10 cellular contexts compared by ENCODE assay signal in genomic region chr11:61974766-61975631, GRCh38. TPM values are rescaled to one million over a fixed set of nuclear protein-coding genes. Genes with fewer than 3 reads are reported as not detected.
DNase-seq lines count a peak whose midpoint lies in the region; ATAC-seq lines count a peak whose summit lies in the region.
"Had no signal": no experiment of that assay in that cellular context is flagged by ENCODE, and none has a peak within 500 bp of the region (broad histone marks: within the 10 kb centered on the region; RNA-seq: fewer than 3 reads in every experiment).

No MANE protein-coding gene starts in this region.

- no peaks in the 10 kb centered on the region for H3K9me3 Mint-ChIP-seq in T-helper 2 cell treated with Interferon-gamma antibody and Interleukin-4, amounts not matched to agents 5 μg/mL and 100 μg/mL, for 36 hours
- H3K9me3 Mint-ChIP-seq in activated naive CD8-positive, alpha-beta T cell treated with anti-CD3 and anti-CD28 coated beads for 36 hours, result no peaks in the 10 kb centered on the region

- ATAC-seq in HG02938 (IDR thresholded peaks at IDR 0.05; ENCODE audit: unreplicated experiment), result no peak

- no peak overlapping the region for H3K4me3 Mint-ChIP-seq in T-helper 2 cell treated with Interferon-gamma antibody and Interleukin-4, amounts not matched to agents 5 μg/mL and 100 μg/mL, for 36 hours
- H3K4me3 Mint-ChIP-seq in activated naive CD8-positive, alpha-beta T cell treated with anti-CD3 and anti-CD28 coated beads for 36 hours, result no peak overlapping the region

- H3K27ac ChIP-seq in substantia nigra (ENCODE audit: low read depth, low read length, poor library complexity, severe bottlenecking), result peak overlapping the region; percentile 5

- H3K27ac Mint-ChIP-seq in T-helper 2 cell treated with Interferon-gamma antibody and Interleukin-4, amounts not matched to agents 5 μg/mL and 100 μg/mL, for 36 hours, result peak overlapping the region; percentile 28
- H3K27ac Mint-ChIP-seq in activated naive CD8-positive, alpha-beta T cell treated with anti-CD3 and anti-CD28 coated beads for 36 hours, result peak overlapping the region; percentile 19

- H3K36me3 Mint-ChIP-seq in T-helper 2 cell treated with Interferon-gamma antibody and Interleukin-4, amounts not matched to agents 5 μg/mL and 100 μg/mL, for 36 hours (ENCODE audit: low read depth), result no peaks in the 10 kb centered on the region
- no peaks in the 10 kb centered on the region for H3K36me3 Mint-ChIP-seq in activated naive CD8-positive, alpha-beta T cell treated with anti-CD3 and anti-CD28 coated beads for 36 hours

- peaks cover 22% of the 10 kb centered on the region for H3K4me1 Mint-ChIP-seq in T-helper 2 cell treated with Interferon-gamma antibody and Interleukin-4, amounts not matched to agents 5 μg/mL and 100 μg/mL, for 36 hours (ENCODE audit: low read depth)
- peaks cover 34% of the 10 kb centered on the region for H3K4me1 Mint-ChIP-seq in activated naive CD8-positive, alpha-beta T cell treated with anti-CD3 and anti-CD28 coated beads for 36 hours

- DNase-seq in T-helper 2 cell treated with Interferon-gamma antibody and Interleukin-4, amounts not matched to agents 5 μg/mL and 100 μg/mL, for 36 hours (ENCODE audit: low spot score), result no peak
- DNase-seq in T-helper 2 cell, result no peak
- no peak for DNase-seq in activated naive CD8-positive, alpha-beta T cell treated with anti-CD3 and anti-CD28 coated beads for 36 hours
- peak; percentile 67 for DNase-seq in left kidney (ENCODE audit: low read depth, low spot score)
- no peak for DNase-seq in substantia nigra (lab: John Stamatoyannopoulos, UW)
- DNase-seq in NCI-H524 treated with DMSO at 0.1 percent for 48 hours (lab: John Stamatoyannopoulos, UW), result no peak
- DNase-seq in middle frontal gyrus (ENCODE audit: extremely low spot score, low spot score), result no peak
- DNase-seq: NCI-H1048, Right ventricle myocardium superior had no signal

- H3K27me3 Mint-ChIP-seq in T-helper 2 cell treated with Interferon-gamma antibody and Interleukin-4, amounts not matched to agents 5 μg/mL and 100 μg/mL, for 36 hours (ENCODE audit: low read depth), result no peaks in the 10 kb centered on the region
- H3K27me3 Mint-ChIP-seq in activated naive CD8-positive, alpha-beta T cell treated with anti-CD3 and anti-CD28 coated beads for 36 hours, result no peaks in the 10 kb centered on the region

RNA-seq across cellular contexts. Expression of gene FTH1, which starts 7.6 kb away (rescaled TPM):
- total RNA-seq in activated naive CD8-positive, alpha-beta T cell treated with anti-CD3 and anti-CD28 coated beads for 36 hours, result 100 to 1,000 TPM; 821 to 824 TPM

RNA-seq across cellular contexts. Expression of gene BEST1, which starts 24.8 kb away (rescaled TPM):
- total RNA-seq in activated naive CD8-positive, alpha-beta T cell treated with anti-CD3 and anti-CD28 coated beads for 36 hours, result 1 to 10 TPM in 1 of 2 experiments, under 1 TPM in 1; 0.58 to 1.0 TPM

RNA-seq across cellular contexts. Expression of gene RAB3IL1, which starts 57.6 kb away (rescaled TPM):
- total RNA-seq in activated naive CD8-positive, alpha-beta T cell treated with anti-CD3 and anti-CD28 coated beads for 36 hours, result not detected
